In the genomic region with DNA sequence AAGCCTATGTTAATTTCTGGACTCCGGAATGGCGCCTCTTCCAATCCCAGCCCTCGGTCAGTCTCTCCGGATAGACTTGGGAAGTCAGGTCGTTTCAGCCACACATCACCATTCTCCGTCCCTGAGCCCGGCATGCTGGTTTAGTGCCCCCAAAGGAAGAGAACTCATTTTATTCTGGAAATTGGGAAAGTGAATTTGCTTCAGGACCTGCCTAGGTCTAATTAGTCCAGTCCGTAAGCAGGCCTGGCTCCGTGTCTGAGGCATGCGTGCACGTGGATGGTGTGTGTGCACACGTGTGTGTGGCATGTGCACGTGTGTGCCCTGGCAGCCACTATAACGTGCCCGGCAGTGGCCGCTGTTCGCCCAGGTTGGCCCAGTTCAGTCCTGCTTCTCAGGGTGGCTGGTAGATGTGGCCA, we compare ENCODE assay signal across 1 cellular context.
TF ChIP-seq lines count a peak whose summit lies in the region.

No MANE protein-coding gene starts in this region.

TF ChIP-seq in HepG2, 621 proteins besides CTCF, POLR2A, EP300 and RAD21:
- no peak for TF ChIP-seq ZNF251 (CRISPR knock-in tag; IDR thresholded peaks at IDR 0.05)
- TF ChIP-seq, protein P1, sequence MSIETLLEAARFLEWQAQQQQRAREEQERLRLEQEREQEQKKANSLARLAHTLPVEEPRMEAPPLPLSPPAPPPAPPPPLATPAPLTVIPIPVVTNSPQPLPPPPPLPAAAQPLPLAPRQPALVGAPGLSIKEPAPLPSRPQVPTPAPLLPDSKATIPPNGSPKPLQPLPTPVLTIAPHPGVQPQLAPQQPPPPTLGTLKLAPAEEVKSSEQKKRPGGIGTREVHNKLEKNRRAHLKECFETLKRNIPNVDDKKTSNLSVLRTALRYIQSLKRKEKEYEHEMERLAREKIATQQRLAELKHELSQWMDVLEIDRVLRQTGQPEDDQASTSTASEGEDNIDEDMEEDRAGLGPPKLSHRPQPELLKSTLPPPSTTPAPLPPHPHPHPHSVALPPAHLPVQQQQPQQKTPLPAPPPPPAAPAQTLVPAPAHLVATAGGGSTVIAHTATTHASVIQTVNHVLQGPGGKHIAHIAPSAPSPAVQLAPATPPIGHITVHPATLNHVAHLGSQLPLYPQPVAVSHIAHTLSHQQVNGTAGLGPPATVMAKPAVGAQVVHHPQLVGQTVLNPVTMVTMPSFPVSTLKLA (IDR thresholded peaks at IDR 0.05) = peak; percentile 97
TF ChIP-seq in HepG2: peak in this region for 1.
